Comparison of ENCODE assay signal across 25 cellular contexts in the genomic region with DNA sequence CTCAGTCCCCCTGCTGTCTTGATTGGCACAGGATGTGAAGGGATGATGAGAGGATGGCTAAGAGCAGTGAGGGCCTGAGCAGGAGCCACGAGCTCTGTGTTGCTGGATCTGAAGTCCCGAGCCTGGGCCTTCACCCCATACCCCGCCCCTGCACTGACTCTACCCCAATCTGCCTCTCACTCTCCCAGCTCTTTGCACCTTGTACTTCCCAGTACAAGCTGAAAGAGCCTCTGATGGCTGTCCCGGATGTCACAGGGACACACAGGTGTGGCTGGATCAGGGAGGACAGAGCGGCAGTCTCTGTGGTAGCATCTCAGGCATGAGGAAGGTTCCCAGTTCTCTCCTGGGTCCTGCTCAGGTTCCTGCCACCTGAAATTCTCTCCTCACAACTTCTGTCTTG.
DNase-seq lines count a peak whose midpoint lies in the region; ATAC-seq, FAIRE-seq and TF ChIP-seq lines count a peak whose summit lies in the region.
"Had no signal": no experiment of that assay in that cellular context is flagged by ENCODE, and none has a peak within 500 bp of the region (broad histone marks: within the 10 kb centered on the region; RNA-seq: fewer than 3 reads in every experiment).

No MANE protein-coding gene starts in this region.

- H2BK5ac ChIP-seq in trophoblast cell (ENCODE audit: low read depth, low read length, poor library complexity) (no peak overlapping the region), neuronal stem cell (ENCODE audit: low read length) (no peak overlapping the region)

- H3K9ac ChIP-seq in mammary epithelial cell (ENCODE audit: insufficient read depth, low read length) (no peak overlapping the region), astrocyte (ENCODE audit: low read length) (no peak overlapping the region), trophoblast cell (ENCODE audit: low read length) (no peak overlapping the region), neuronal stem cell (ENCODE audit: low read depth, low read length, poor library complexity) (no peak overlapping the region)

- ATAC-seq in psoas muscle = no peak
- ATAC-seq: CD8-positive, alpha-beta T cell; GM12878 had no signal

- H2AK5ac ChIP-seq in trophoblast cell (ENCODE audit: low read length) (peak overlapping the region; percentile 15), neuronal stem cell (ENCODE audit: low read depth, low read length) (no peak overlapping the region)

- H3K4me3 ChIP-seq in mammary epithelial cell (replicated peaks in 1 of 3; ENCODE audit: insufficient read depth in 1 of 3, low read depth in 2 of 3, low read length in 3 of 3) (no peak overlapping the region), astrocyte (ENCODE audit: insufficient read depth, low read depth, low read length) (no peak overlapping the region), trophoblast cell (ENCODE audit: low read depth, low read length) (no peak overlapping the region), psoas muscle (no peak overlapping the region), neuronal stem cell (ENCODE audit: low read length in 2 of 2) (no peak overlapping the region)
- H3K4me3 ChIP-seq: GM12878, Peyer's patch had no signal

- peak overlapping the region; percentile 23 for H2BK120ac ChIP-seq in trophoblast cell (ENCODE audit: insufficient read depth, low read length, poor library complexity)
- H2BK120ac ChIP-seq in neuronal stem cell (ENCODE audit: low read depth, low read length) = no peak overlapping the region

- H3K27ac ChIP-seq in mammary epithelial cell (ENCODE audit: insufficient read depth, low read depth, low read length) (no peak overlapping the region), astrocyte (ENCODE audit: low read depth, low read length) (no peak overlapping the region), trophoblast cell (ENCODE audit: low read depth, low read length) (no peak overlapping the region), psoas muscle (no peak overlapping the region), neuronal stem cell (replicated peaks; ENCODE audit: low read length) (no peak overlapping the region)
- H3K27ac ChIP-seq: 22Rv1, C4-2B, Peyer's patch had no signal

- H4K8ac ChIP-seq in trophoblast cell (ENCODE audit: low read depth, low read length) (no peak overlapping the region), neuronal stem cell (ENCODE audit: low read depth, low read length) (no peak overlapping the region)

- H2BK15ac ChIP-seq in neuronal stem cell (ENCODE audit: low read length) = no peak overlapping the region

- H3K23ac ChIP-seq in trophoblast cell (ENCODE audit: low read length) (no peak overlapping the region), neuronal stem cell (ENCODE audit: low read depth, low read length, poor library complexity) (no peak overlapping the region)

- DNase-seq in mammary epithelial cell = no peak
- DNase-seq in MCF 10A (ENCODE audit: unreplicated experiment) = no peak
- DNase-seq in astrocyte (ENCODE audit: low read depth) = no peak
- peak in 1 of 2 donors; percentile 37 for DNase-seq in trophoblast cell
- no peak for DNase-seq in psoas muscle
- DNase-seq in neuronal stem cell (ENCODE audit: low spot score) = no peak
- no peak for DNase-seq in activated CD8-positive, alpha-beta memory T cell treated with anti-CD3 and anti-CD28 coated beads, Interleukin-2, amount 50 U/mL, for 4 hours
- DNase-seq: Caco-2; CD8-positive, alpha-beta T cell; EL; GDM1; GOT3; NCI-H1092 treated with DMSO at 0.1 percent for 48 hours; NCI-H1436 treated with DMSO at 0.1 percent for 48 hours; NCI-H187 treated with DMSO at 0.1 percent for 48 hours; NCI-H2171 treated with DMSO at 0.1 percent for 48 hours; NCI-H345; NCI-H524; NCI-H748 treated with DMSO at 0.1 percent for 48 hours; Peyer's patch; SHP77 treated with DMSO at 0.1 percent for 48 hours had no signal

- no peaks in the 10 kb centered on the region for H4K20me1 ChIP-seq in mammary epithelial cell (ENCODE audit: insufficient read depth, low read length)
- H4K20me1 ChIP-seq in astrocyte (ENCODE audit: insufficient read depth, low read length) = no peaks in the 10 kb centered on the region

- peaks cover 23% of the 10 kb centered on the region for H3K4me1 ChIP-seq in mammary epithelial cell (ENCODE audit: insufficient read depth, low read length)
- H3K4me1 ChIP-seq in astrocyte (ENCODE audit: insufficient read depth, low read length) = peaks cover 26% of the 10 kb centered on the region
- peaks cover 13 to 34% of the 10 kb centered on the region in 2 experiments for H3K4me1 ChIP-seq in trophoblast cell (ENCODE audit: control insufficient read depth in 1 of 2, insufficient read depth in 2 of 2, low read length in 2 of 2)
- H3K4me1 ChIP-seq in psoas muscle = no peaks in the 10 kb centered on the region
- H3K4me1 ChIP-seq in neuronal stem cell (ENCODE audit: control insufficient read depth in 2 of 2, insufficient read depth in 1 of 2, low read depth in 1 of 2, low read length in 2 of 2) = peaks cover 16 to 19% of the 10 kb centered on the region in 2 donors
- H3K4me1 ChIP-seq: Peyer's patch had no signal

- H3K9me3 Mint-ChIP-seq in MCF 10A (ENCODE audit: unreplicated experiment) (no peaks in the 10 kb centered on the region), astrocyte (ENCODE audit: unreplicated experiment) (no peaks in the 10 kb centered on the region)
- H3K9me3 Mint-ChIP-seq: CD8-positive, alpha-beta T cell had no signal

- WGBS in mammary epithelial cell (ENCODE audit: low coverage, missing lambda C conversion rate) = 100% methylated on average over 1 of the region's 5 CpGs
- no CpG with 5 or more reads among the region's 5 CpGs for WGBS in trophoblast cell (ENCODE audit: extremely low coverage, insufficient coverage, insufficient read length)
- WGBS in psoas muscle, 3 donors = 83 to 91% (median 89%) methylated on average over 5 of the region's 5 CpGs
- WGBS in neuronal stem cell (ENCODE audit: extremely low coverage in 2 of 2, insufficient read length in 2 of 2, insufficient replicate concordance in 1 of 2), 2 donors = no CpG with 5 or more reads among the region's 5 CpGs

- H3K14ac ChIP-seq in trophoblast cell (ENCODE audit: low read length) (peak overlapping the region; percentile 6), neuronal stem cell (ENCODE audit: low read length) (no peak overlapping the region)

- no peaks in the 10 kb centered on the region for H3K27me3 Mint-ChIP-seq in MCF 10A (ENCODE audit: insufficient read depth, unreplicated experiment)
- H3K27me3 Mint-ChIP-seq in astrocyte (ENCODE audit: low read depth, unreplicated experiment) = no peaks in the 10 kb centered on the region
- H3K27me3 Mint-ChIP-seq: B cell had no signal

- H3K9me3 ChIP-seq in mammary epithelial cell (replicated peaks; ENCODE audit: insufficient read depth, low read length) (no peaks in the 10 kb centered on the region), astrocyte (ENCODE audit: insufficient read depth, low read depth, low read length) (no peaks in the 10 kb centered on the region), trophoblast cell (ENCODE audit: insufficient read depth, low read depth, low read length) (no peaks in the 10 kb centered on the region), psoas muscle (no peaks in the 10 kb centered on the region), neuronal stem cell (replicated peaks in 1 of 2; ENCODE audit: control insufficient read depth in 2 of 2, insufficient read depth in 1 of 2, low read depth in 1 of 2, low read length in 2 of 2) (no peaks in the 10 kb centered on the region)
- H3K9me3 ChIP-seq: Caco-2, Peyer's patch had no signal

- POLR2A ChIA-PET in MCF 10A (lab: Yijun Ruan, JAX) = interaction anchor here (1.1 kb wide), 1 partner anchor 28 kb away, joined by 3 read pairs; no protein-coding TSS in a partner anchor

- in situ Hi-C loops in mammary epithelial cell (cut with MboI; ENCODE audit: low sequenced_read_pairs in 2 of 2) = no loop called here

- H3K27ac Mint-ChIP-seq in MCF 10A (ENCODE audit: low read depth, unreplicated experiment) (no peak overlapping the region), astrocyte (ENCODE audit: unreplicated experiment) (peak overlapping the region; percentile 0)
- H3K27ac Mint-ChIP-seq: B cell; CD8-positive, alpha-beta T cell had no signal

- H3K79me1 ChIP-seq in trophoblast cell (ENCODE audit: low read length) = peaks cover 15% of the 10 kb centered on the region
- no peaks in the 10 kb centered on the region for H3K79me1 ChIP-seq in neuronal stem cell (ENCODE audit: low read depth, low read length)

- H3K4me1 Mint-ChIP-seq in MCF 10A (ENCODE audit: insufficient read depth, unreplicated experiment) (peaks cover 23% of the 10 kb centered on the region), astrocyte (ENCODE audit: low read depth, unreplicated experiment) (peaks cover 47% of the 10 kb centered on the region)
- H3K4me1 Mint-ChIP-seq: B cell had no signal

- BruUV-seq in mammary epithelial cell (replicated peaks; lab: Mats Ljungman, UMichigan) (no TSS peak), MCF 10A (replicated peaks; lab: Mats Ljungman, UMichigan) (no TSS peak)

- H3K4me2 ChIP-seq in mammary epithelial cell (ENCODE audit: insufficient read depth, low read depth, low read length) (no peak overlapping the region), astrocyte (ENCODE audit: low read length) (no peak overlapping the region), trophoblast cell (ENCODE audit: low read length) (no peak overlapping the region), neuronal stem cell (ENCODE audit: insufficient read depth, low read length, poor library complexity, severe bottlenecking) (no peak overlapping the region)

- CTCF ChIA-PET in mammary epithelial cell (lab: Charles Lee; ENCODE audit: low non-redundant PET) = interaction anchor here (0.6 kb wide), 1 partner anchor 255 kb away, joined by 3 read pairs; no protein-coding TSS in a partner anchor
- CTCF ChIA-PET in MCF 10A (lab: Yijun Ruan, JAX) = interaction anchor here (0.5 to 2.4 kb wide), 4 partner anchors 14 to 273 kb away, joined by 3 to 7 read pairs (median 4); no protein-coding TSS in a partner anchor

- H4K91ac ChIP-seq in trophoblast cell (ENCODE audit: low read depth, low read length) = peak overlapping the region; percentile 41
- no peak overlapping the region for H4K91ac ChIP-seq in neuronal stem cell (ENCODE audit: low read depth, low read length, poor library complexity)

- H4K12ac ChIP-seq in trophoblast cell (ENCODE audit: low read depth, low read length) = no peak overlapping the region

- H2AFZ ChIP-seq in mammary epithelial cell (ENCODE audit: low read depth, low read length) (peak overlapping the region; percentile 7), astrocyte (ENCODE audit: low read depth, low read length) (no peak overlapping the region), trophoblast cell (ENCODE audit: insufficient read depth, low read length, poor library complexity) (no peak overlapping the region), neuronal stem cell (ENCODE audit: low read length) (no peak overlapping the region)

- no peak for FAIRE-seq in astrocyte (lab: Jason Lieb, UNC)
- FAIRE-seq: GM12878 had no signal

- H3K4me3 Mint-ChIP-seq in MCF 10A (ENCODE audit: unreplicated experiment) (no peak overlapping the region), astrocyte (ENCODE audit: unreplicated experiment) (no peak overlapping the region)
- H3K4me3 Mint-ChIP-seq: B cell; CD8-positive, alpha-beta T cell had no signal

- H3K27me3 ChIP-seq in mammary epithelial cell (ENCODE audit: insufficient read depth, low read length) (no peaks in the 10 kb centered on the region), astrocyte (ENCODE audit: insufficient read depth, low read length) (no peaks in the 10 kb centered on the region), trophoblast cell (ENCODE audit: insufficient read depth, low read length) (no peaks in the 10 kb centered on the region), psoas muscle (ENCODE audit: insufficient read depth in 3 of 3, low read length in 2 of 3) (no peaks in the 10 kb centered on the region), neuronal stem cell (ENCODE audit: control insufficient read depth in 3 of 3, insufficient read depth in 3 of 3, low read depth in 1 of 3, low read length in 3 of 3) (peaks cover 0 to 41% (median 0%) of the 10 kb centered on the region in 3 experiments)
- H3K27me3 ChIP-seq: Peyer's patch had no signal

- intact Hi-C loops in mammary epithelial cell (cut with micrococcal nuclease) (no loop called here), MCF 10A (cut with micrococcal nuclease) (no loop called here), psoas muscle (cut with DNase I) (no loop called here)

- H3K36me3 ChIP-seq in mammary epithelial cell (ENCODE audit: insufficient read depth, low read length) = no peaks in the 10 kb centered on the region
- H3K36me3 ChIP-seq in astrocyte (ENCODE audit: insufficient read depth, low read length) = no peaks in the 10 kb centered on the region
- no peaks in the 10 kb centered on the region for H3K36me3 ChIP-seq in trophoblast cell (ENCODE audit: control insufficient read depth in 1 of 2, insufficient read depth in 2 of 2, low read length in 2 of 2)
- H3K36me3 ChIP-seq in psoas muscle (ENCODE audit: insufficient read depth in 1 of 2, low read depth in 1 of 2) = no peaks in the 10 kb centered on the region
- no peaks in the 10 kb centered on the region for H3K36me3 ChIP-seq in neuronal stem cell (replicated peaks in 1 of 2; ENCODE audit: control insufficient read depth in 2 of 2, insufficient read depth in 2 of 2, low read length in 2 of 2)
- H3K36me3 ChIP-seq: Peyer's patch had no signal

- TF ChIP-seq CTCF in mammary epithelial cell (conservative IDR thresholded peaks at IDR 0.05 in 1 of 2, IDR thresholded peaks at IDR 0.05 in 1 of 2; ENCODE audit: extremely low read depth in 1 of 2, insufficient read depth in 1 of 2, low read depth in 1 of 2, low read length in 2 of 2) (no peak), MCF 10A (IDR thresholded peaks at IDR 0.05; ENCODE audit: unreplicated experiment) (no peak), astrocyte (IDR thresholded peaks at IDR 0.05; ENCODE audit: insufficient read depth, low read depth, low read length) (no peak), psoas muscle (IDR thresholded peaks at IDR 0.05) (no peak)

- H3K79me2 ChIP-seq in mammary epithelial cell (ENCODE audit: insufficient read depth, low read length) (no peaks in the 10 kb centered on the region), astrocyte (ENCODE audit: insufficient read depth, low read length) (no peaks in the 10 kb centered on the region), trophoblast cell (ENCODE audit: control insufficient read depth, insufficient read depth, low read length, poor library complexity) (no peaks in the 10 kb centered on the region)

- H3K18ac ChIP-seq in trophoblast cell (ENCODE audit: low read length) = peak overlapping the region; percentile 2
- no peak overlapping the region for H3K18ac ChIP-seq in neuronal stem cell (ENCODE audit: low read length)

- dilution Hi-C loops in mammary epithelial cell (cut with HindIII; ENCODE audit: low sequenced_read_pairs) = no loop called here

- peaks cover 6% of the 10 kb centered on the region for H3K36me3 Mint-ChIP-seq in MCF 10A (ENCODE audit: insufficient read depth, unreplicated experiment)
- no peaks in the 10 kb centered on the region for H3K36me3 Mint-ChIP-seq in astrocyte (ENCODE audit: low read depth, unreplicated experiment)
- H3K36me3 Mint-ChIP-seq: CD8-positive, alpha-beta T cell had no signal

- H3K4ac ChIP-seq in trophoblast cell (ENCODE audit: low read depth, low read length) (no peak overlapping the region), neuronal stem cell (ENCODE audit: low read length) (no peak overlapping the region)

- H2BK12ac ChIP-seq in trophoblast cell (ENCODE audit: low read length) (peak overlapping the region; percentile 37), neuronal stem cell (ENCODE audit: low read length) (no peak overlapping the region)
